In genomic region chr17:57164814-57165213, GRCh38 we compare ENCODE assay signal across 9 cellular contexts.
"Had no signal": no experiment of that assay in that cellular context is flagged by ENCODE, and none has a peak within 500 bp of the region (broad histone marks: within the 10 kb centered on the region; RNA-seq: fewer than 3 reads in every experiment).

No MANE protein-coding gene starts in this region.

- H3K27ac ChIP-seq: HL-60, KMS-11 had no signal

- H3K9me3 ChIP-seq: HAP-1 had no signal

- H3K4me1 ChIP-seq: HAP-1 had no signal

- H3K36me3 ChIP-seq: HAP-1 had no signal

- H3K4me3 ChIP-seq: GM23338, HAP-1 had no signal

- ATAC-seq: GM23338, HCT116, HepG2 had no signal

- DNase-seq: H7, Karpas-422, KBM-7 had no signal
